ENCODE assay signal across 16 cellular contexts in the genomic region with DNA sequence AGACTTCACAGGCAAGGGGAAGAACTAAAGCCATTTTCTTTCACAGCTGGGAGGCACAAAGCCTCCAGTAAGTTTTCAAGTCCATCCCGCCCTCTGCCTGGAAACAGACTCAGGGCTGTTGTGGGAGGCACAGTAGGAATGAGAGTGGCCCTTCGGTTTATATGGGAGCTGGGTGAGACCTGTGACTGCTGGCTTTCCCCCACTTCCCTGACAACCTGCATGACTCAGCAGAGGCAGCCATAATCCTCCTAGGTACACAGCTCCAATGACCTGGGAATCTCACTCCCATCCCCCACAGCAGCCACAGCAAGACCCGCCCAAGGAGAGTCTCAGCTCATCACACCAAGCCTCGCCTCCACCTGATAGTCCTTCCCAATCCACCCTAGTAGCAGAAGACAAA. TPM values are rescaled to one million over a fixed set of nuclear protein-coding genes. Genes with fewer than 3 reads are reported as not detected.
DNase-seq lines count a peak whose midpoint lies in the region; ATAC-seq and TF ChIP-seq lines count a peak whose summit lies in the region.
"Had no signal": no experiment of that assay in that cellular context is flagged by ENCODE, and none has a peak within 500 bp of the region (broad histone marks: within the 10 kb centered on the region; RNA-seq: fewer than 3 reads in every experiment).

No MANE protein-coding gene starts in this region.

- no peak for TF ChIP-seq CTCF in HCT116 (IDR thresholded peaks at IDR 0.05 in 2 of 3, conservative IDR thresholded peaks at IDR 0.05 in 1 of 3; ENCODE audit: borderline replicate concordance in 1 of 3, insufficient read depth in 1 of 3, low read depth in 2 of 3, low read length in 2 of 3)
- no peak for TF ChIP-seq CTCF in colonic mucosa (IDR thresholded peaks at IDR 0.05)
- no peak for TF ChIP-seq CTCF in progenitor cell of endocrine pancreas (IDR thresholded peaks at IDR 0.05; ENCODE audit: unreplicated experiment)

- H3K9ac ChIP-seq in HCT116 (ENCODE audit: low read length) = no peak overlapping the region
- H3K9ac ChIP-seq in colonic mucosa (ENCODE audit: low read depth in 2 of 2, low read length in 2 of 2) = no peak overlapping the region

- no peak for TF ChIP-seq RAD21 in HCT116 (IDR thresholded peaks at IDR 0.05; ENCODE audit: low read depth)

- intact Hi-C loops in HCT116 (cut with micrococcal nuclease) (no loop called here), colonic mucosa (cut with DNase I) (no loop called here)

- H3K27ac Mint-ChIP-seq in progenitor cell of endocrine pancreas = peak overlapping the region; percentile 62

- no peaks in the 10 kb centered on the region for H3K9me2 ChIP-seq in HCT116 (ENCODE audit: insufficient read depth)

- no peak overlapping the region for H3K4me3 ChIP-seq in HCT116 (replicated peaks in 1 of 2; ENCODE audit: low read depth in 1 of 2, low read length in 2 of 2)
- H3K4me3 ChIP-seq in colonic mucosa = no peak overlapping the region
- H3K4me3 ChIP-seq: gastrocnemius medialis, GM12878 had no signal

- H3K36me3 Mint-ChIP-seq in activated T-cell treated with anti-CD3 and anti-CD28 coated beads, Interleukin-2, amount 50 U/mL, for 4 hours (ENCODE audit: insufficient read depth) = peaks cover 14% of the 10 kb centered on the region
- H3K36me3 Mint-ChIP-seq in progenitor cell of endocrine pancreas (ENCODE audit: insufficient read depth) = peaks cover 3% of the 10 kb centered on the region

- H3K4me1 Mint-ChIP-seq in activated T-cell treated with anti-CD3 and anti-CD28 coated beads, Interleukin-2, amount 50 U/mL, for 4 hours (ENCODE audit: low read depth) = peaks cover 52% of the 10 kb centered on the region
- no peaks in the 10 kb centered on the region for H3K4me1 Mint-ChIP-seq in progenitor cell of endocrine pancreas (ENCODE audit: low read depth)

- no peaks in the 10 kb centered on the region for H3K79me2 ChIP-seq in HCT116 (ENCODE audit: insufficient read depth, low read length)

- peaks cover 18% of the 10 kb centered on the region for H3K9me3 Mint-ChIP-seq in activated T-cell treated with anti-CD3 and anti-CD28 coated beads, Interleukin-2, amount 50 U/mL, for 4 hours
- H3K9me3 Mint-ChIP-seq in progenitor cell of endocrine pancreas (ENCODE audit: low read depth) = peaks cover 37% of the 10 kb centered on the region

- H3K27ac ChIP-seq in HCT116 (ENCODE audit: low read depth, low read length) (no peak overlapping the region), colonic mucosa (peak overlapping the region; percentile 58)
- H3K27ac ChIP-seq: brain microvascular endothelial cell, gastrocnemius medialis had no signal

- CTCF ChIA-PET in HCT116 (lab: Charles Lee) = no interaction called here

- H3K27me3 ChIP-seq in HCT116 (ENCODE audit: insufficient read depth, low read length) (no peaks in the 10 kb centered on the region), colonic mucosa (no peaks in the 10 kb centered on the region)
- H3K27me3 ChIP-seq: gastrocnemius medialis had no signal

- RAD21 ChIA-PET in HCT116 (lab: Charles Lee; ENCODE audit: low non-redundant PET in 1 of 2, low total read pairs in 2 of 2, uncharacterized antibody in 2 of 2, unreplicated experiment in 2 of 2) = no interaction called here

- no peaks in the 10 kb centered on the region for H4K20me1 ChIP-seq in HCT116 (ENCODE audit: insufficient read depth)

- H3K4me1 ChIP-seq in HCT116 (ENCODE audit: control insufficient read depth in 1 of 2, insufficient read depth in 2 of 2, low read length in 2 of 2) (peaks cover 0 to 11% of the 10 kb centered on the region in 2 experiments; a peak in 3 of 4 replicates), colonic mucosa (no peaks in the 10 kb centered on the region)
- H3K4me1 ChIP-seq: gastrocnemius medialis had no signal

- no peaks in the 10 kb centered on the region for H3K9me3 ChIP-seq in HCT116 (ENCODE audit: control insufficient read depth in 1 of 2, insufficient read depth in 1 of 2, low read depth in 1 of 2, low read length in 2 of 2)
- no peaks in the 10 kb centered on the region for H3K9me3 ChIP-seq in colonic mucosa

- H2AFZ ChIP-seq in HCT116 (ENCODE audit: low read depth, low read length, poor library complexity, severe bottlenecking) = peak overlapping the region; percentile 70

- H3K36me3 ChIP-seq in HCT116 (ENCODE audit: control insufficient read depth in 1 of 2, insufficient read depth in 2 of 2, low read length in 2 of 2) (no peaks in the 10 kb centered on the region), colonic mucosa (no peaks in the 10 kb centered on the region)
- H3K36me3 ChIP-seq: brain microvascular endothelial cell, gastrocnemius medialis had no signal

- peaks cover 3% of the 10 kb centered on the region for H3K27me3 Mint-ChIP-seq in activated T-cell treated with anti-CD3 and anti-CD28 coated beads, Interleukin-2, amount 50 U/mL, for 4 hours (ENCODE audit: low read depth)
- no peaks in the 10 kb centered on the region for H3K27me3 Mint-ChIP-seq in progenitor cell of endocrine pancreas

- H3K4me3 Mint-ChIP-seq in activated T-cell treated with anti-CD3 and anti-CD28 coated beads, Interleukin-2, amount 50 U/mL, for 4 hours = peak overlapping the region; percentile 29
- H3K4me3 Mint-ChIP-seq in progenitor cell of endocrine pancreas (ENCODE audit: low read depth) = no peak overlapping the region

- no peak for DNase-seq in activated T-cell treated with anti-CD3 and anti-CD28 coated beads, Interleukin-2, amount 50 U/mL, for 4 hours
- DNase-seq in activated T-cell treated with anti-CD3 and anti-CD28 coated beads for 4 hours (no peak), HCT116 (ENCODE audit: low read depth, low spot score) (no peak), colonic mucosa (peak; percentile 85), progenitor cell of endocrine pancreas (ENCODE audit: low spot score, unreplicated experiment) (no peak), NCI-H1694 (lab: John Stamatoyannopoulos, UW) (no peak)
- DNase-seq: brain microvascular endothelial cell; effector memory CD4-positive, alpha-beta T cell; gastrocnemius medialis; mesenchymal stem cell; NCI-H1092 treated with DMSO at 0.1 percent for 48 hours; NCI-H510A; stimulated activated naive CD4-positive, alpha-beta T cell treated with Interleukin-2 at 50 U/mL for 16 hours had no signal

- H3K4me2 ChIP-seq in HCT116 (ENCODE audit: low read length) = peak overlapping the region; percentile 31; the same call in 1 of the 2 replicates

- ATAC-seq in activated T-cell treated with anti-CD3 and anti-CD28 coated beads, Interleukin-2, amount 50 U/mL, for 4 hours = no peak
- ATAC-seq in HCT116 (peak; percentile 32; the same call in 1 of the 2 replicates), GM19324 (IDR thresholded peaks at IDR 0.05; ENCODE audit: low FRiP score, unreplicated experiment) (no peak), GM21576 (IDR thresholded peaks at IDR 0.05; ENCODE audit: unreplicated experiment) (no peak)
- ATAC-seq: gastrocnemius medialis, GM12878 had no signal

- no TSS peak for BruUV-seq in HCT116 (replicated peaks; lab: Mats Ljungman, UMichigan)

- TF ChIP-seq POLR2A in HCT116 (IDR thresholded peaks at IDR 0.05; ENCODE audit: borderline replicate concordance, extremely low read depth, insufficient read depth, insufficient read length) = no peak

- POLR2A ChIA-PET in HCT116 (lab: Charles Lee) = no interaction called here

TF ChIP-seq in HCT116, 20 proteins besides CTCF, POLR2A, EP300 and RAD21:
- no peak for TF ChIP-seq YY1 (IDR thresholded peaks at IDR 0.05; ENCODE audit: extremely low read depth, insufficient replicate concordance, low read depth, low read length)
- no peak for TF ChIP-seq EGR1 (IDR thresholded peaks at IDR 0.05; ENCODE audit: low read depth)
- TF ChIP-seq FOSL1 (IDR thresholded peaks at IDR 0.05; ENCODE audit: low read depth) = no peak

RNA-seq across cellular contexts. Expression of a gene that starts 12.1 kb away (rescaled TPM):
- under 1 TPM; 0.16 to 0.48 (median 0.33) TPM for total RNA-seq in activated T-cell treated with anti-CD3 and anti-CD28 coated beads, Interleukin-2, amount 50 U/mL, for 4 hours
- total RNA-seq in HCT116 (2021; ENCODE audit: unreplicated experiment) (not detected), colonic mucosa (100 to 1,000 TPM; 191 to 303 TPM), progenitor cell of endocrine pancreas (1.4 and 1.5 TPM in 2 replicates)
- polyA plus RNA-seq in HCT116 (2012) = 0.12 and 0.35 TPM in 2 replicates

Comparison
In these comparisons a context has a peak if more than half of its experiments do, and no peak if none do; other contexts are left out.
1. RNA of a gene that starts 12.1 kb away (total RNA-seq): 191 to 303 TPM in colonic mucosa; 1.4 to 1.5 TPM in progenitor cell of endocrine pancreas, 0.16 to 0.48 TPM in activated T-cell treated with anti-CD3 and anti-CD28 coated beads, Interleukin-2, amount 50 U/mL, for 4 hours and not detected in HCT116 (single experiment); every median in the first group is over 10 times any median in the second.